Comparison of ENCODE assay signal across 21 cellular contexts in genomic region chr2:118417417-118418125, GRCh38.
DNase-seq lines count a peak whose midpoint lies in the region; ATAC-seq and TF ChIP-seq lines count a peak whose summit lies in the region.
"Had no signal": no experiment of that assay in that cellular context is flagged by ENCODE, and none has a peak within 500 bp of the region (broad histone marks: within the 10 kb centered on the region; RNA-seq: fewer than 3 reads in every experiment).

No MANE protein-coding gene starts in this region.

- H3K27ac Mint-ChIP-seq in endodermal cell (no peak overlapping the region), progenitor cell of endocrine pancreas (no peak overlapping the region)
- H3K27ac Mint-ChIP-seq: activated naive CD8-positive, alpha-beta T cell; activated T-cell treated with anti-CD3 and anti-CD28 coated beads, Interleukin-2, amount 50 U/mL, for 72 hours; stimulated activated naive CD8-positive, alpha-beta T cell treated with anti-CD3 and anti-CD28 coated beads, Interleukin-15, Interleukin-2, amounts not matched to agents 100 ng/mL and 50 ng/mL, for 24 hours; T-helper 2 cell treated with Interferon-gamma antibody and Interleukin-4, amounts not matched to agents 5 μg/mL and 100 μg/mL, for 36 hours; type B pancreatic cell had no signal

- no peaks in the 10 kb centered on the region for H3K9me3 ChIP-seq in GM23248 (ENCODE audit: low read depth)
- peaks cover 13% of the 10 kb centered on the region for H3K9me3 ChIP-seq in adipocyte (ENCODE audit: control insufficient read depth, low read length)
- no peaks in the 10 kb centered on the region for H3K9me3 ChIP-seq in skeletal muscle satellite cell (replicated peaks; ENCODE audit: low read length)
- H3K9me3 ChIP-seq in endodermal cell (ENCODE audit: control insufficient read depth, low read length): peaks cover 25% of the 10 kb centered on the region

- H3K4me1 ChIP-seq in GM23248 (ENCODE audit: insufficient read depth) (peaks cover 13% of the 10 kb centered on the region), adipocyte (ENCODE audit: control insufficient read depth, insufficient read depth, low read length) (peaks cover 22% of the 10 kb centered on the region), skeletal muscle satellite cell (ENCODE audit: control insufficient read depth, insufficient read depth, low read length) (peaks cover 9% of the 10 kb centered on the region), endodermal cell (ENCODE audit: control insufficient read depth, insufficient read depth, low read length) (no peaks in the 10 kb centered on the region)
- H3K4me1 ChIP-seq: heart right ventricle, lower lobe of right lung had no signal

- WGBS in GM23248 (ENCODE audit: low coverage in 1 of 2, low lambda C conversion rate in 2 of 2, missing lambda C conversion rate in 2 of 2), 2 experiments: 47% methylated on average over 4 of the region's 4 CpGs
- WGBS in endodermal cell (ENCODE audit: insufficient coverage in 1 of 2, insufficient read length in 1 of 2), 2 experiments: 90 to 92% methylated on average over 4 of the region's 4 CpGs

- no peak overlapping the region for H3K4me3 ChIP-seq in GM23248
- H3K4me3 ChIP-seq in adipocyte (ENCODE audit: low read length): peak overlapping the region; percentile 64
- no peak overlapping the region for H3K4me3 ChIP-seq in fibroblast of the aortic adventitia (ENCODE audit: low read depth, low read length)
- no peak overlapping the region for H3K4me3 ChIP-seq in skeletal muscle satellite cell (ENCODE audit: low read length)
- no peak overlapping the region for H3K4me3 ChIP-seq in endodermal cell (ENCODE audit: low read length)
- H3K4me3 ChIP-seq: dorsolateral prefrontal cortex, heart right ventricle, lower lobe of right lung had no signal

- H3K9ac ChIP-seq in GM23248 (no peak overlapping the region), adipocyte (ENCODE audit: low read length) (no peak overlapping the region), skeletal muscle satellite cell (ENCODE audit: low read depth, low read length) (no peak overlapping the region), endodermal cell (ENCODE audit: extremely low read depth, low read length, poor library complexity, severe bottlenecking) (no peak overlapping the region)

- in situ Hi-C loops in GM23248 (cut with MboI): no loop called here

- no peak overlapping the region for H3K4me3 Mint-ChIP-seq in endodermal cell
- H3K4me3 Mint-ChIP-seq in progenitor cell of endocrine pancreas (ENCODE audit: low read depth): no peak overlapping the region
- H3K4me3 Mint-ChIP-seq: activated naive CD8-positive, alpha-beta T cell; activated T-cell treated with anti-CD3 and anti-CD28 coated beads, Interleukin-2, amount 50 U/mL, for 72 hours; stimulated activated naive CD8-positive, alpha-beta T cell treated with anti-CD3 and anti-CD28 coated beads, Interleukin-15, Interleukin-2, amounts not matched to agents 100 ng/mL and 50 ng/mL, for 24 hours; T-helper 2 cell treated with Interferon-gamma antibody and Interleukin-4, amounts not matched to agents 5 μg/mL and 100 μg/mL, for 36 hours; type B pancreatic cell had no signal

- no peak for ATAC-seq in GM18867 (IDR thresholded peaks at IDR 0.05; ENCODE audit: unreplicated experiment)
- ATAC-seq: activated T-cell treated with anti-CD3 and anti-CD28 coated beads, Interleukin-2, amount 50 U/mL, for 72 hours; heart right ventricle; right cardiac atrium had no signal

- peak overlapping the region; percentile 37 for H3K27ac ChIP-seq in GM23248
- H3K27ac ChIP-seq in endodermal cell (ENCODE audit: low read depth, low read length): no peak overlapping the region
- H3K27ac ChIP-seq: dorsolateral prefrontal cortex, heart right ventricle, lower lobe of right lung had no signal

- peaks cover 47% of the 10 kb centered on the region for H3K9me3 Mint-ChIP-seq in endodermal cell
- peaks cover 8% of the 10 kb centered on the region for H3K9me3 Mint-ChIP-seq in progenitor cell of endocrine pancreas (ENCODE audit: low read depth)
- H3K9me3 Mint-ChIP-seq: stimulated activated naive CD8-positive, alpha-beta T cell treated with anti-CD3 and anti-CD28 coated beads, Interleukin-15, Interleukin-2, amounts not matched to agents 100 ng/mL and 50 ng/mL, for 24 hours; T-helper 2 cell treated with Interferon-gamma antibody and Interleukin-4, amounts not matched to agents 5 μg/mL and 100 μg/mL, for 36 hours had no signal

- peaks cover 18% of the 10 kb centered on the region for H3F3A ChIP-seq in GM23248 (ENCODE audit: insufficient read depth)

- DNase-seq in GM23248 (peak; percentile 89), adipocyte (ENCODE audit: low read depth) (no peak), fibroblast of the aortic adventitia (ENCODE audit: low read depth) (peak; percentile 39), endodermal cell (no peak), progenitor cell of endocrine pancreas (ENCODE audit: low spot score, unreplicated experiment) (no peak)
- DNase-seq in stimulated activated CD4-positive, alpha-beta T cell treated with anti-CD3 and anti-CD28 coated beads, Interleukin-15, amount 100 ng/mL, for 24 hours: no peak
- DNase-seq: activated T-cell treated with anti-CD3 and anti-CD28 coated beads, Interleukin-2, amount 50 U/mL, for 72 hours; dorsolateral prefrontal cortex; erythroblast; heart right ventricle; Kasumi-1; lower lobe of right lung; NCI-H1436; NCI-H2171 treated with DMSO at 0.1 percent for 48 hours; right cardiac atrium had no signal

- H3K4me2 ChIP-seq in GM23248 (ENCODE audit: unreplicated experiment) (no peak overlapping the region), skeletal muscle satellite cell (ENCODE audit: low read length) (peak overlapping the region; percentile 34)

- H4K20me1 ChIP-seq in GM23248 (ENCODE audit: insufficient read depth): no peaks in the 10 kb centered on the region

- TF ChIP-seq CTCF in fibroblast of the aortic adventitia (IDR thresholded peaks at IDR 0.05; ENCODE audit: insufficient read depth, low read length): no peak
- TF ChIP-seq CTCF in endodermal cell (conservative IDR thresholded peaks at IDR 0.05): no peak
- no peak for TF ChIP-seq CTCF in progenitor cell of endocrine pancreas (IDR thresholded peaks at IDR 0.05; ENCODE audit: unreplicated experiment)

- no peaks in the 10 kb centered on the region for H3K4me1 Mint-ChIP-seq in endodermal cell
- no peaks in the 10 kb centered on the region for H3K4me1 Mint-ChIP-seq in progenitor cell of endocrine pancreas (ENCODE audit: low read depth)

- H3K79me2 ChIP-seq in GM23248 (ENCODE audit: insufficient read depth): no peaks in the 10 kb centered on the region

- peaks cover 10% of the 10 kb centered on the region for H3K27me3 Mint-ChIP-seq in endodermal cell (ENCODE audit: insufficient read depth)
- H3K27me3 Mint-ChIP-seq in progenitor cell of endocrine pancreas: peaks cover 13% of the 10 kb centered on the region

- no peaks in the 10 kb centered on the region for H3K36me3 Mint-ChIP-seq in endodermal cell (ENCODE audit: low read depth)
- H3K36me3 Mint-ChIP-seq in progenitor cell of endocrine pancreas (ENCODE audit: insufficient read depth): no peaks in the 10 kb centered on the region
- H3K36me3 Mint-ChIP-seq: activated naive CD8-positive, alpha-beta T cell; type B pancreatic cell had no signal

- H3K36me3 ChIP-seq in GM23248 (ENCODE audit: low read depth): no peaks in the 10 kb centered on the region
- H3K36me3 ChIP-seq in adipocyte (ENCODE audit: control insufficient read depth, insufficient read depth, low read length, severe bottlenecking): no peaks in the 10 kb centered on the region
- H3K36me3 ChIP-seq in skeletal muscle satellite cell (ENCODE audit: insufficient read depth, low read length): no peaks in the 10 kb centered on the region
- no peaks in the 10 kb centered on the region for H3K36me3 ChIP-seq in endodermal cell (ENCODE audit: control insufficient read depth, insufficient read depth, low read length)
- H3K36me3 ChIP-seq: heart right ventricle, lower lobe of right lung had no signal

- H2AFZ ChIP-seq in GM23248: 0 out of 2 replicates have a peak overlapping the region, but pooled peaks have one; percentile 7

- no peaks in the 10 kb centered on the region for H3K27me3 ChIP-seq in GM23248 (replicated peaks; ENCODE audit: insufficient read depth)
- H3K27me3 ChIP-seq in adipocyte (replicated peaks; ENCODE audit: control insufficient read depth, insufficient read depth, low read length): no peaks in the 10 kb centered on the region
- H3K27me3 ChIP-seq in skeletal muscle satellite cell (ENCODE audit: control insufficient read depth, insufficient read depth, low read length): no peaks in the 10 kb centered on the region
- no peaks in the 10 kb centered on the region for H3K27me3 ChIP-seq in endodermal cell (ENCODE audit: control insufficient read depth, insufficient read depth, low read length, poor library complexity, severe bottlenecking)

- H3K9me2 ChIP-seq in GM23248 (ENCODE audit: insufficient read depth): no peaks in the 10 kb centered on the region

Comparison
In these comparisons a context has a peak if more than half of its experiments do, and no peak if none do; other contexts are left out.
1. DNase-seq: peak in GM23248 (single experiment) and fibroblast of the aortic adventitia (single experiment); none in adipocyte (single experiment), endodermal cell (single experiment), stimulated activated CD4-positive, alpha-beta T cell treated with anti-CD3 and anti-CD28 coated beads, Interleukin-15, amount 100 ng/mL, for 24 hours (single experiment) and progenitor cell of endocrine pancreas (single experiment).